In genomic region chr12:30023186-30023585, GRCh38 we compare ENCODE assay signal across 2 cellular contexts.
TF ChIP-seq lines count a peak whose summit lies in the region.

No MANE protein-coding gene starts in this region.

TF ChIP-seq in IMR-90, 13 proteins besides CTCF, POLR2A, EP300 and RAD21 (continued from another document):
- TF ChIP-seq USF2 (IDR thresholded peaks at IDR 0.05; ENCODE audit: low read depth, low read length) (no peak), FOS (IDR thresholded peaks at IDR 0.05; ENCODE audit: low read depth, low read length) (no peak), CHD1 (IDR thresholded peaks at IDR 0.05; ENCODE audit: low read depth, low read length) (no peak), BHLHE40 (IDR thresholded peaks at IDR 0.05; ENCODE audit: low read depth, low read length) (no peak), ELK1 (IDR thresholded peaks at IDR 0.05; ENCODE audit: borderline replicate concordance, low read depth, low read length) (no peak), SMC3 (IDR thresholded peaks at IDR 0.05; ENCODE audit: low read depth, low read length) (no peak), RCOR1 (IDR thresholded peaks at IDR 0.05; ENCODE audit: insufficient replicate concordance, low read length) (no peak)

TF ChIP-seq in GM23338, 12 proteins besides CTCF, POLR2A, EP300 and RAD21 (continued from another document):
- no peak for TF ChIP-seq REST (IDR thresholded peaks at IDR 0.05; ENCODE audit: unreplicated experiment)
- TF ChIP-seq STAT1 (IDR thresholded peaks at IDR 0.05; ENCODE audit: unreplicated experiment) = no peak
- no peak for TF ChIP-seq EZH2phosphoT487 (IDR thresholded peaks at IDR 0.05; ENCODE audit: unreplicated experiment)
- TF ChIP-seq CREB1 (CRISPR knock-in tag; IDR thresholded peaks at IDR 0.05; ENCODE audit: low read depth) = no peak
- no peak for TF ChIP-seq POLR2AphosphoS5 (IDR thresholded peaks at IDR 0.05; ENCODE audit: low read depth)
- no peak for TF ChIP-seq ETS1 (IDR thresholded peaks at IDR 0.05)
- no peak for TF ChIP-seq ZNF114 (CRISPR knock-in tag; IDR thresholded peaks at IDR 0.05)
- no peak for TF ChIP-seq EZH2 (IDR thresholded peaks at IDR 0.05; ENCODE audit: low read depth, unreplicated experiment)
- TF ChIP-seq ZNF462 (CRISPR knock-in tag; IDR thresholded peaks at IDR 0.05) = no peak
